8 cellular contexts compared by ENCODE assay signal in the genomic region with DNA sequence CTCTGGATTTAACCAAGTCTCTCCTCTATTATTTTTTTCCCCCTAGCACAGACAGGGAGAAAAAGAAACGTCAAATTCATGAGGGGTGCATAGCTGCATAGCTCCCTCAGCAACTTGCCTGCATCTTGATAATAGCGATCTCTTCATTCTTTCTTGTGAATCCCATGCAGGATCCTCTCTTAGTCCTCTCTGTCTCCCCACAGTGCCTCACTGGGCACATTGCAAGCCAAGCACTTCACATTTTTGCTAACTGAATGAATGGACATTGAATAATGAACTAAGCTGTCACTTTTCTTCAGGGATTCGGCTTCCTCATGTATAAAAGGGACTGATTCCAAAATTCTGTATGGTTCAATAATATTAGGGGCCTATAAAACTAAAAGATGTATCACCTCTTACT. TPM values are rescaled to one million over a fixed set of nuclear protein-coding genes. Genes with fewer than 3 reads are reported as not detected.
A peak's percentile ranks its signal among the peaks of the same experiment; 100 is the strongest.
DNase-seq lines count a peak whose midpoint lies in the region; ATAC-seq and TF ChIP-seq lines count a peak whose summit lies in the region.

No MANE protein-coding gene starts in this region.

- WGBS in neuronal stem cell (ENCODE audit: extremely low coverage in 2 of 2, insufficient read length in 2 of 2, insufficient replicate concordance in 1 of 2), 2 donors = no CpG with 5 or more reads among the region's 3 CpGs

- no peak overlapping the region for H2BK15ac ChIP-seq in neuronal stem cell (ENCODE audit: low read length)

- no peak overlapping the region for H2AFZ ChIP-seq in neuronal stem cell (ENCODE audit: low read length)

- no peak overlapping the region for H3K4ac ChIP-seq in neuronal stem cell (ENCODE audit: low read length)

- no peaks in the 10 kb centered on the region for H3K79me1 ChIP-seq in neuronal stem cell (ENCODE audit: low read depth, low read length)

- no peak overlapping the region for H3K14ac ChIP-seq in neuronal stem cell (ENCODE audit: low read length)

- no peak for ATAC-seq in HG02870 (IDR thresholded peaks at IDR 0.05; ENCODE audit: unreplicated experiment)

- H3K27ac ChIP-seq in neuronal stem cell (replicated peaks; ENCODE audit: low read length) = no peak overlapping the region
- no peak overlapping the region for H3K27ac ChIP-seq in effector memory CD4-positive, alpha-beta T cell (ENCODE audit: insufficient read depth, low read length, poor library complexity, severe bottlenecking)

- peak; percentile 26 for TF ChIP-seq CTCF in GM12873 (IDR thresholded peaks at IDR 0.05; ENCODE audit: insufficient read depth, low read depth, low read length, missing control alignments)
- peak; percentile 89 for TF ChIP-seq CTCF in epithelial cell of proximal tubule (conservative IDR thresholded peaks at IDR 0.05; ENCODE audit: low read depth, low read length)

- H3K4me3 ChIP-seq in epithelial cell of proximal tubule (ENCODE audit: low read depth, low read length) = no peak overlapping the region
- no peak overlapping the region for H3K4me3 ChIP-seq in neuronal stem cell (ENCODE audit: low read length in 2 of 2)
- H3K4me3 ChIP-seq in effector memory CD4-positive, alpha-beta T cell (ENCODE audit: insufficient read depth, low read depth, low read length, poor library complexity, severe bottlenecking) = no peak overlapping the region

- no peak overlapping the region for H3K4me2 ChIP-seq in neuronal stem cell (ENCODE audit: insufficient read depth, low read length, poor library complexity, severe bottlenecking)

- no peak overlapping the region for H4K91ac ChIP-seq in neuronal stem cell (ENCODE audit: low read depth, low read length, poor library complexity)

- no peak overlapping the region for H3K18ac ChIP-seq in neuronal stem cell (ENCODE audit: low read length)

- DNase-seq in NCI-H69 (lab: John Stamatoyannopoulos, UW) (peak; percentile 89), epithelial cell of proximal tubule (ENCODE audit: low read depth) (peak; percentile 23), neuronal stem cell (ENCODE audit: low spot score) (peak; percentile 42)
- no peak for DNase-seq in stimulated activated CD4-positive, alpha-beta T cell treated with anti-CD3 and anti-CD28 coated beads, Interleukin-15, amount 100 ng/mL, for 24 hours
- DNase-seq in activated T-cell treated with anti-CD3 and anti-CD28 coated beads, Interleukin-2, amount 50 U/mL, for 1 hour = no peak
- no peak for DNase-seq in effector memory CD4-positive, alpha-beta T cell

- no peak overlapping the region for H3K9ac ChIP-seq in neuronal stem cell (ENCODE audit: low read depth, low read length, poor library complexity)

- H2BK5ac ChIP-seq in neuronal stem cell (ENCODE audit: low read length) = no peak overlapping the region

- H3K4me1 ChIP-seq in neuronal stem cell (ENCODE audit: control insufficient read depth in 2 of 2, insufficient read depth in 1 of 2, low read depth in 1 of 2, low read length in 2 of 2) = no peaks in the 10 kb centered on the region
- H3K4me1 ChIP-seq in effector memory CD4-positive, alpha-beta T cell (ENCODE audit: control insufficient read depth, insufficient read depth, low read length, poor library complexity, severe bottlenecking) = no peaks in the 10 kb centered on the region

- H3K27me3 ChIP-seq in neuronal stem cell (ENCODE audit: control insufficient read depth in 3 of 3, insufficient read depth in 3 of 3, low read depth in 1 of 3, low read length in 3 of 3) = peaks cover 5 to 37% (median 28%) of the 10 kb centered on the region in 3 experiments
- H3K27me3 ChIP-seq in effector memory CD4-positive, alpha-beta T cell (replicated peaks; ENCODE audit: control insufficient read depth, insufficient read depth, low read length, poor library complexity, severe bottlenecking) = no peaks in the 10 kb centered on the region

- no peaks in the 10 kb centered on the region for H3K36me3 ChIP-seq in neuronal stem cell (replicated peaks in 1 of 2; ENCODE audit: control insufficient read depth in 2 of 2, insufficient read depth in 2 of 2, low read length in 2 of 2)
- H3K36me3 ChIP-seq in effector memory CD4-positive, alpha-beta T cell (ENCODE audit: control insufficient read depth, insufficient read depth, low read length) = no peaks in the 10 kb centered on the region

- no peaks in the 10 kb centered on the region for H3K9me3 ChIP-seq in neuronal stem cell (replicated peaks in 1 of 2; ENCODE audit: control insufficient read depth in 2 of 2, insufficient read depth in 1 of 2, low read depth in 1 of 2, low read length in 2 of 2)
- no peaks in the 10 kb centered on the region for H3K9me3 ChIP-seq in effector memory CD4-positive, alpha-beta T cell (ENCODE audit: control insufficient read depth, low read length)

- no peak overlapping the region for H3K23ac ChIP-seq in neuronal stem cell (ENCODE audit: low read depth, low read length, poor library complexity)

- no peak overlapping the region for H2BK120ac ChIP-seq in neuronal stem cell (ENCODE audit: low read depth, low read length)

- H2AK5ac ChIP-seq in neuronal stem cell (ENCODE audit: low read depth, low read length) = no peak overlapping the region

- no peak overlapping the region for H2BK12ac ChIP-seq in neuronal stem cell (ENCODE audit: low read length)

- no peak overlapping the region for H4K8ac ChIP-seq in neuronal stem cell (ENCODE audit: low read depth, low read length)

RNA-seq across cellular contexts. Expression of a gene that starts 2.9 kb away (rescaled TPM):
- total RNA-seq in epithelial cell of proximal tubule = 51.1 and 79.6 TPM in 2 replicates
- polyA plus RNA-seq in neuronal stem cell (2013, experiment 1 of 2) = 3.2 TPM
- 3.1 TPM for polyA plus RNA-seq in neuronal stem cell (2013, experiment 2 of 2)

Comparison
In these comparisons a context has a peak if more than half of its experiments do, and no peak if none do; other contexts are left out.
1. DNase-seq: peak in NCI-H69 (single experiment), epithelial cell of proximal tubule (single experiment) and neuronal stem cell (single experiment); none in stimulated activated CD4-positive, alpha-beta T cell treated with anti-CD3 and anti-CD28 coated beads, Interleukin-15, amount 100 ng/mL, for 24 hours (single experiment), activated T-cell treated with anti-CD3 and anti-CD28 coated beads, Interleukin-2, amount 50 U/mL, for 1 hour (single experiment) and effector memory CD4-positive, alpha-beta T cell (0 of 3).